ENCODE assay signal across 27 cellular contexts in genomic region chr4:125904802-125905201, GRCh38.
"Had no signal": no experiment of that assay in that cellular context is flagged by ENCODE, and none has a peak within 500 bp of the region (broad histone marks: within the 10 kb centered on the region; RNA-seq: fewer than 3 reads in every experiment).

No MANE protein-coding gene starts in this region.

- DNase-seq: naive thymus-derived CD8-positive, alpha-beta T cell; nephron progenitor cell; occipital lobe; ovary; posterior cingulate gyrus; psoas muscle; right cardiac atrium; right lobe of liver; sigmoid colon; small intestine; stimulated activated CD4-positive, alpha-beta T cell treated with anti-CD3 and anti-CD28 coated beads, Interleukin-15, amount 100 ng/mL, for 24 hours; stimulated activated CD4-positive, alpha-beta T cell treated with anti-CD3 and anti-CD28 coated beads, Interleukin-2, amount 100 ng/mL, for 24 hours; stimulated activated CD4-positive, alpha-beta T cell treated with anti-CD3 and anti-CD28 coated beads, Interleukin-2, amount 100 ng/mL, for 48 hours; stimulated activated CD4-positive, alpha-beta T cell treated with anti-CD3 and anti-CD28 coated beads, Interleukin-4, amount 100 ng/mL, for 24 hours; stimulated activated naive B cell treated with anti-CD40 and anti-IgM and Interleukin-4, amounts not matched to agents 10 μg/mL and 1 μg/mL and 100 μg/mL, for 72 hours; stimulated activated naive CD4-positive, alpha-beta T cell treated with Interleukin-2 at 50 U/mL for 16 hours; substantia nigra; testis; tibial artery; transverse colon; upper lobe of right lung; uterus had no signal

- H3K4me3 ChIP-seq: ovary, psoas muscle, right lobe of liver, sigmoid colon, suprapubic skin, testis, tibial artery, transverse colon, upper lobe of right lung, uterus had no signal

- H3K36me3 ChIP-seq: neutrophil, ovary, right lobe of liver, sigmoid colon, suprapubic skin, tibial artery, transverse colon, upper lobe of right lung, uterus had no signal

- H3K79me2 ChIP-seq: parathyroid adenoma had no signal

- H3K4me1 ChIP-seq: parathyroid adenoma, psoas muscle, right lobe of liver, suprapubic skin, testis, tibial artery, transverse colon, upper lobe of right lung, uterus had no signal

- H3K27me3 ChIP-seq: neutrophil, ovary, right lobe of liver, sigmoid colon, suprapubic skin, testis, tibial artery, transverse colon, upper lobe of right lung, uterus had no signal

- H3K9ac ChIP-seq: parathyroid adenoma had no signal

- H3K27ac ChIP-seq: neutrophil, ovary, parathyroid adenoma, psoas muscle, right lobe of liver, sigmoid colon, suprapubic skin, testis, tibial artery, transverse colon, upper lobe of right lung, uterus had no signal

- H2AFZ ChIP-seq: parathyroid adenoma had no signal

- ATAC-seq: naive thymus-derived CD8-positive, alpha-beta T cell; natural killer cell treated with Interleukin-12 subunit alpha and Interleukin-12 subunit beta and Interleukin-15 and Interleukin-18, amount 100 ng/mL, for 72 hours; psoas muscle; right cardiac atrium; right lobe of liver; stimulated activated effector memory CD8-positive, alpha-beta T cell treated with anti-CD3 and anti-CD28 coated beads, Interleukin-12 subunit alpha, Interleukin-12 subunit beta, amount 100 ng/mL, for 72 hours; stimulated activated naive B cell treated with anti-CD40 and anti-IgM and Interleukin-4, amounts not matched to agents 10 μg/mL and 1 μg/mL and 100 μg/mL, for 72 hours; upper lobe of right lung had no signal

- H3K9me3 ChIP-seq: neutrophil, ovary, right lobe of liver, sigmoid colon, suprapubic skin, testis, tibial artery, transverse colon, upper lobe of right lung, uterus had no signal

- FAIRE-seq: small intestine had no signal
